ENCODE assay signal across 8 cellular contexts in the genomic region with DNA sequence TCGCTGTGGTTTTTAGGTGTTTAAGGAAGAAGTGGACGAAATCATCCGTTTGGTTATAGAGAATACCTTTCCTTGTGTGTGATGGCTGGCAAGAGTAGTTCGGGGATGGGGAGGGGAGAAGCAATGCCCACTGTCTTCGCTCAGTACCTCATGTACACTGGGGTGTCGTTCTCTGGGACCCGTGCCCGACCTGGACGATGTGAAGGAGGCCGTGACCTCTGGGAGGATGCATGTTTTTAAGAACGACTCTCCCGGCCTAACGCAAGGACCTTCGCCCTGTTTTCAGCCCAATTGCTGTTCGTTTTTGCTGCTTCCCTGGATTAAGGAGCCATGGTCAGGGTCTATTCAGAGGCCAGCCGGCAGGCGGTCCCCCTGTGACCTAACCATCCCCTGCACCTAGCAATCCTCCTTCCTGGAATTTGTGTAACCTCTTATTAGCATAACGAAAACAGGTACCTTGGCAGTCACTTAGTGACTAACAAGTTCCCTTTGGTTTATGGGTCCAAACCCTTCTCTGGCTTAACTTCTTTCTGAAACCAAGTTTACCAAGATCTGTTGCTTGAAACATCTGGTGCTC. TPM values are rescaled to one million over a fixed set of nuclear protein-coding genes. Genes with fewer than 3 reads are reported as not detected.
DNase-seq lines count a peak whose midpoint lies in the region; ATAC-seq and TF ChIP-seq lines count a peak whose summit lies in the region.

No MANE protein-coding gene starts in this region.

- in situ Hi-C loops in transverse colon (cut with MboI; ENCODE audit: low pct_ligation_motif_present in 1 of 4, low pct_unique_long_range_greater_than_20kb in 1 of 4, low sequenced_read_pairs in 3 of 4): no loop called here

- ATAC-seq in right cardiac atrium (no peak), Right ventricle myocardium inferior (no peak), GM21526 (IDR thresholded peaks at IDR 0.05; ENCODE audit: low FRiP score, unreplicated experiment) (no peak), HG03378 (IDR thresholded peaks at IDR 0.05; ENCODE audit: unreplicated experiment) (no peak)

- H3K36me3 Mint-ChIP-seq in activated naive CD4-positive, alpha-beta T cell treated with anti-CD3 and anti-CD28 coated beads, Interleukin-2, amount 10 ng/mL, durations not matched to agents 7 days and 5 days: peaks cover 11% of the 10 kb centered on the region

- no peaks in the 10 kb centered on the region for H3K9me3 Mint-ChIP-seq in activated naive CD4-positive, alpha-beta T cell treated with anti-CD3 and anti-CD28 coated beads, Interleukin-2, amount 10 ng/mL, durations not matched to agents 7 days and 5 days

- TF ChIP-seq RAD21 in liver (IDR thresholded peaks at IDR 0.05): no peak

- peak overlapping the region; percentile 77 for H3K4me3 ChIP-seq in right cardiac atrium (ENCODE audit: low read length)
- H3K4me3 ChIP-seq in liver (ENCODE audit: low read depth in 1 of 3, low read length in 3 of 3): peak overlapping the region in 2 of 3 donors; percentile 18 to 77
- peak overlapping the region; percentile 43 to 77 (median 72) for H3K4me3 ChIP-seq in transverse colon

- H3K4me1 ChIP-seq in right cardiac atrium (ENCODE audit: control insufficient read depth, insufficient read depth, low read length): no peaks in the 10 kb centered on the region
- H3K4me1 ChIP-seq in liver (ENCODE audit: control insufficient read depth in 4 of 4, insufficient read depth in 4 of 4, low read length in 3 of 4): peaks cover 0 to 10% (median 9%) of the 10 kb centered on the region in 4 donors
- peaks cover 0 to 49% (median 31%) of the 10 kb centered on the region in 4 donors for H3K4me1 ChIP-seq in transverse colon

- CTCF ChIA-PET in activated naive CD4-positive, alpha-beta T cell treated with anti-CD3 and anti-CD28 coated beads, Interleukin-2, amount 10 ng/mL, durations not matched to agents 7 days and 5 days (lab: Charles Lee): interaction anchor here (1.9 kb wide), 1 partner anchor 61 kb away, joined by 4 read pairs; no protein-coding TSS in a partner anchor

- no peak overlapping the region for H3K9ac ChIP-seq in liver (ENCODE audit: low read depth in 1 of 2, low read length in 2 of 2)

- H3K27me3 ChIP-seq in right cardiac atrium (ENCODE audit: control insufficient read depth, insufficient read depth) (no peaks in the 10 kb centered on the region), liver (ENCODE audit: control insufficient read depth in 4 of 4, insufficient read depth in 4 of 4, low read length in 3 of 4) (peaks cover 0 to 3% (median 0%) of the 10 kb centered on the region in 4 donors), transverse colon (peaks cover 5% of the 10 kb centered on the region)

- peaks cover 70% of the 10 kb centered on the region for H3K4me1 Mint-ChIP-seq in activated naive CD4-positive, alpha-beta T cell treated with anti-CD3 and anti-CD28 coated beads, Interleukin-2, amount 10 ng/mL, durations not matched to agents 7 days and 5 days

- peak overlapping the region; percentile 86 for H3K27ac Mint-ChIP-seq in activated naive CD4-positive, alpha-beta T cell treated with anti-CD3 and anti-CD28 coated beads, Interleukin-2, amount 10 ng/mL, durations not matched to agents 7 days and 5 days

- TF ChIP-seq CTCF in liver (IDR thresholded peaks at IDR 0.05; ENCODE audit: low read depth, low read length, missing input control): no peak
- peak in 1 of 5 experiments; percentile 15 for TF ChIP-seq CTCF in transverse colon (IDR thresholded peaks at IDR 0.05)

- no peak overlapping the region for H3K27ac ChIP-seq in right cardiac atrium (ENCODE audit: low read length)
- no peak overlapping the region for H3K27ac ChIP-seq in liver (ENCODE audit: low read depth in 1 of 2, low read length in 2 of 2)
- peak overlapping the region; percentile 57 to 82 (median 75) for H3K27ac ChIP-seq in transverse colon

- H3K27me3 Mint-ChIP-seq in activated naive CD4-positive, alpha-beta T cell treated with anti-CD3 and anti-CD28 coated beads, Interleukin-2, amount 10 ng/mL, durations not matched to agents 7 days and 5 days: peaks cover 13% of the 10 kb centered on the region

- peak overlapping the region; percentile 96 for H3K4me3 Mint-ChIP-seq in activated naive CD4-positive, alpha-beta T cell treated with anti-CD3 and anti-CD28 coated beads, Interleukin-2, amount 10 ng/mL, durations not matched to agents 7 days and 5 days

- 29% methylated on average over 18 of the region's 18 CpGs for WGBS in right cardiac atrium
- 15% methylated on average over 18 of the region's 18 CpGs for WGBS in liver
- 9 to 11% methylated on average over 7 to 18 of the region's 18 CpGs for whole genome bisulfite sequencing in transverse colon (ENCODE audit: low coverage in 1 of 2), 2 donors

- H3K36me3 ChIP-seq in liver (ENCODE audit: control insufficient read depth in 4 of 4, insufficient read depth in 3 of 4, low read depth in 1 of 4, low read length in 3 of 4) (no peaks in the 10 kb centered on the region), transverse colon (no peaks in the 10 kb centered on the region)

- DNase-seq in right cardiac atrium (no peak), Right ventricle myocardium inferior (ENCODE audit: missing footprints) (no peak), transverse colon (peak; percentile 23), SK-N-DZ (ENCODE audit: low spot score) (no peak)
- DNase-seq in activated naive CD4-positive, alpha-beta T cell treated with anti-CD3 and anti-CD28 coated beads, Interleukin-2, amount 10 ng/mL, durations not matched to agents 7 days and 5 days: peak; percentile 32

- H3K9me3 ChIP-seq in right cardiac atrium (ENCODE audit: control insufficient read depth, low read length) (no peaks in the 10 kb centered on the region), liver (ENCODE audit: control insufficient read depth in 4 of 4, low read length in 3 of 4) (no peaks in the 10 kb centered on the region), transverse colon (no peaks in the 10 kb centered on the region)

- no peak for TF ChIP-seq POLR2A in transverse colon (IDR thresholded peaks at IDR 0.05)

- intact Hi-C loops in right cardiac atrium (cut with DNase I) (no loop called here), Right ventricle myocardium inferior (cut with DNase I) (no loop called here), transverse colon (cut with DNase I; ENCODE audit: low total_unique reads) (no loop called here)

- TF ChIP-seq EP300 in transverse colon (IDR thresholded peaks at IDR 0.05; ENCODE audit: low read depth): no peak

TF ChIP-seq in liver, 16 proteins besides CTCF, POLR2A, EP300 and RAD21 (continues in another document):
- TF ChIP-seq, protein P1, sequence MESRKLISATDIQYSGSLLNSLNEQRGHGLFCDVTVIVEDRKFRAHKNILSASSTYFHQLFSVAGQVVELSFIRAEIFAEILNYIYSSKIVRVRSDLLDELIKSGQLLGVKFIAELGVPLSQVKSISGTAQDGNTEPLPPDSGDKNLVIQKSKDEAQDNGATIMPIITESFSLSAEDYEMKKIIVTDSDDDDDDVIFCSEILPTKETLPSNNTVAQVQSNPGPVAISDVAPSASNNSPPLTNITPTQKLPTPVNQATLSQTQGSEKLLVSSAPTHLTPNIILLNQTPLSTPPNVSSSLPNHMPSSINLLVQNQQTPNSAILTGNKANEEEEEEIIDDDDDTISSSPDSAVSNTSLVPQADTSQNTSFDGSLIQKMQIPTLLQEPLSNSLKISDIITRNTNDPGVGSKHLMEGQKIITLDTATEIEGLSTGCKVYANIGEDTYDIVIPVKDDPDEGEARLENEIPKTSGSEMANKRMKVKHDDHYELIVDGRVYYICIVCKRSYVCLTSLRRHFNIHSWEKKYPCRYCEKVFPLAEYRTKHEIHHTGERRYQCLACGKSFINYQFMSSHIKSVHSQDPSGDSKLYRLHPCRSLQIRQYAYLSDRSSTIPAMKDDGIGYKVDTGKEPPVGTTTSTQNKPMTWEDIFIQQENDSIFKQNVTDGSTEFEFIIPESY (IDR thresholded peaks at IDR 0.05): no peak
- TF ChIP-seq RXRA (IDR thresholded peaks at IDR 0.05) (no peak), MAX (IDR thresholded peaks at IDR 0.05) (no peak), YY1 (IDR thresholded peaks at IDR 0.05) (no peak), TAF1 (conservative IDR thresholded peaks at IDR 0.05) (no peak), NR2F2 (IDR thresholded peaks at IDR 0.05) (no peak)
- TF ChIP-seq, protein P2, sequence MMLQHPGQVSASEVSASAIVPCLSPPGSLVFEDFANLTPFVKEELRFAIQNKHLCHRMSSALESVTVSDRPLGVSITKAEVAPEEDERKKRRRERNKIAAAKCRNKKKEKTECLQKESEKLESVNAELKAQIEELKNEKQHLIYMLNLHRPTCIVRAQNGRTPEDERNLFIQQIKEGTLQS (IDR thresholded peaks at IDR 0.05): no peak

RNA-seq across cellular contexts. Expression of gene NFE2L3, which starts 1.3 kb away (rescaled TPM):
- total RNA-seq in right cardiac atrium: 1 to 10 TPM in 2 of 4 donors, under 1 TPM in 2; 0.32 to 1.3 (median 1.00) TPM
- 1.1 TPM for polyA plus RNA-seq in right cardiac atrium
- total RNA-seq in Right ventricle myocardium inferior: 1.4 TPM
- 1 to 10 TPM in 1 of 2 donors, under 1 TPM in 1; 0.92 to 1.9 TPM for total RNA-seq in liver
- 1 to 10 TPM in 1 of 2 donors, under 1 TPM in 1; 0.32 to 1.8 TPM for polyA plus RNA-seq in liver
- total RNA-seq in transverse colon: 10 to 100 TPM in 1 of 4 donors, 1 to 10 TPM in 3; 1.4 to 11.4 (median 6.6) TPM
- 30.8 and 33.6 TPM in 2 replicates for polyA plus RNA-seq in SK-N-DZ (2014; cell fraction: cytosol; rRNA removed)
- 19.5 and 23.0 TPM in 2 replicates for polyA plus RNA-seq in SK-N-DZ (2014; cell fraction: nucleus; rRNA removed)

RNA-seq across cellular contexts. Expression of gene HNRNPA2B1, which starts 47.2 kb away (rescaled TPM):
- total RNA-seq in right cardiac atrium (100 to 1,000 TPM; 353 to 383 (median 368) TPM), Right ventricle myocardium inferior (396 TPM), liver (100 to 1,000 TPM; 128 to 168 TPM), transverse colon (100 to 1,000 TPM; 123 to 362 (median 208) TPM)
- polyA plus RNA-seq in right cardiac atrium (521 TPM), liver (100 to 1,000 TPM; 195 to 295 TPM)
- 224 and 337 TPM in 2 replicates for polyA plus RNA-seq in SK-N-DZ (2014; cell fraction: cytosol; rRNA removed)
- 659 and 1,103 TPM in 2 replicates for polyA plus RNA-seq in SK-N-DZ (2014; cell fraction: nucleus; rRNA removed)

RNA-seq across cellular contexts. Expression of gene CBX3, which starts 48.2 kb away (rescaled TPM):
- total RNA-seq in right cardiac atrium (10 to 100 TPM; 68.1 to 82.5 (median 72.2) TPM), Right ventricle myocardium inferior (59.3 TPM), liver (10 to 100 TPM; 35.0 to 53.3 TPM), transverse colon (100 to 1,000 TPM in 1 of 4 donors, 10 to 100 TPM in 3; 48.2 to 107 (median 60.3) TPM)
- polyA plus RNA-seq in right cardiac atrium (61.2 TPM), liver (10 to 100 TPM; 26.9 to 31.1 TPM)
- polyA plus RNA-seq in SK-N-DZ (2014; cell fraction: cytosol; rRNA removed): 532 and 556 TPM in 2 replicates
- 613 and 634 TPM in 2 replicates for polyA plus RNA-seq in SK-N-DZ (2014; cell fraction: nucleus; rRNA removed)

Comparison
In these comparisons a context has a peak if more than half of its experiments do, and no peak if none do; other contexts are left out.
1. DNase-seq: peak in activated naive CD4-positive, alpha-beta T cell treated with anti-CD3 and anti-CD28 coated beads, Interleukin-2, amount 10 ng/mL, durations not matched to agents 7 days and 5 days (single experiment) and transverse colon (single experiment); none in right cardiac atrium (0 of 3), Right ventricle myocardium inferior (single experiment) and SK-N-DZ (single experiment).
2. H3K27ac ChIP-seq: peak in transverse colon (4 of 4); none in right cardiac atrium (single experiment) and liver (0 of 2).
3. Peak in every context shown above with its lines, with median percentiles within 50 percentile points of each other: H3K4me3 ChIP-seq.